3 cellular contexts compared by ENCODE assay signal in genomic region chr7:141512597-141512996, GRCh38.
A peak's percentile ranks its signal among the peaks of the same experiment; 100 is the strongest.
TF ChIP-seq lines count a peak whose summit lies in the region.

No MANE protein-coding gene starts in this region.

TF ChIP-seq in GM23338, 12 proteins besides CTCF, POLR2A, EP300 and RAD21 (continues in another document):
- TF ChIP-seq EZH2 (IDR thresholded peaks at IDR 0.05; ENCODE audit: low read depth, unreplicated experiment): no peak
- TF ChIP-seq ZNF331 (CRISPR knock-in tag; IDR thresholded peaks at IDR 0.05; ENCODE audit: low read depth): no peak
- no peak for TF ChIP-seq CREB1 (CRISPR knock-in tag; IDR thresholded peaks at IDR 0.05; ENCODE audit: low read depth)
- no peak for TF ChIP-seq EZH2phosphoT487 (IDR thresholded peaks at IDR 0.05; ENCODE audit: unreplicated experiment)
- TF ChIP-seq ZNF462 (CRISPR knock-in tag; IDR thresholded peaks at IDR 0.05): no peak
- no peak for TF ChIP-seq JUNB (IDR thresholded peaks at IDR 0.05; ENCODE audit: unreplicated experiment)
- no peak for TF ChIP-seq POLR2AphosphoS5 (IDR thresholded peaks at IDR 0.05; ENCODE audit: low read depth)
- TF ChIP-seq ZNF114 (CRISPR knock-in tag; IDR thresholded peaks at IDR 0.05): no peak

TF ChIP-seq in K562, 482 proteins besides CTCF, POLR2A, EP300 and RAD21 (continues in another document):
- TF ChIP-seq ZNF445 (CRISPR knock-in tag; IDR thresholded peaks at IDR 0.05; ENCODE audit: low read depth): no peak
- peak; percentile 64 for TF ChIP-seq ZNF316 (IDR thresholded peaks at IDR 0.05)
- TF ChIP-seq CREB1 (IDR thresholded peaks at IDR 0.05): no peak
- TF ChIP-seq CREB1 (CRISPR knock-in tag; IDR thresholded peaks at IDR 0.05): no peak
- no peak for TF ChIP-seq THAP12 (CRISPR knock-in tag; IDR thresholded peaks at IDR 0.05)
- no peak for TF ChIP-seq CREB3 (tag; conservative IDR thresholded peaks at IDR 0.05; ENCODE audit: low read depth)
- no peak for TF ChIP-seq RBM15 (IDR thresholded peaks at IDR 0.05; ENCODE audit: insufficient read depth, low read length)
- peak; percentile 46; the same call in 1 of the 2 replicates for TF ChIP-seq MAFG (tag; conservative IDR thresholded peaks at IDR 0.05)
- no peak for TF ChIP-seq ZNF764 (CRISPR knock-in tag; IDR thresholded peaks at IDR 0.05; ENCODE audit: low read depth)
- peak; percentile 49 for TF ChIP-seq MAFF (IDR thresholded peaks at IDR 0.05; ENCODE audit: low read length)
- TF ChIP-seq CUX1 (CRISPR knock-in tag; IDR thresholded peaks at IDR 0.05): no peak
- no peak for TF ChIP-seq SMARCA5 (IDR thresholded peaks at IDR 0.05)
- TF ChIP-seq BCOR (IDR thresholded peaks at IDR 0.05): no peak

TF ChIP-seq in HEK293T, 16 proteins besides CTCF, POLR2A, EP300 and RAD21 (continued from another document):
- TF ChIP-seq L3MBTL2 (conservative IDR thresholded peaks at IDR 0.05): no peak
- no peak for TF ChIP-seq FOXM1 (IDR thresholded peaks at IDR 0.05; ENCODE audit: borderline replicate concordance)
- no peak for TF ChIP-seq SP1 (IDR thresholded peaks at IDR 0.05)
- TF ChIP-seq TARDBP (IDR thresholded peaks at IDR 0.05): no peak
